In the genomic region with DNA sequence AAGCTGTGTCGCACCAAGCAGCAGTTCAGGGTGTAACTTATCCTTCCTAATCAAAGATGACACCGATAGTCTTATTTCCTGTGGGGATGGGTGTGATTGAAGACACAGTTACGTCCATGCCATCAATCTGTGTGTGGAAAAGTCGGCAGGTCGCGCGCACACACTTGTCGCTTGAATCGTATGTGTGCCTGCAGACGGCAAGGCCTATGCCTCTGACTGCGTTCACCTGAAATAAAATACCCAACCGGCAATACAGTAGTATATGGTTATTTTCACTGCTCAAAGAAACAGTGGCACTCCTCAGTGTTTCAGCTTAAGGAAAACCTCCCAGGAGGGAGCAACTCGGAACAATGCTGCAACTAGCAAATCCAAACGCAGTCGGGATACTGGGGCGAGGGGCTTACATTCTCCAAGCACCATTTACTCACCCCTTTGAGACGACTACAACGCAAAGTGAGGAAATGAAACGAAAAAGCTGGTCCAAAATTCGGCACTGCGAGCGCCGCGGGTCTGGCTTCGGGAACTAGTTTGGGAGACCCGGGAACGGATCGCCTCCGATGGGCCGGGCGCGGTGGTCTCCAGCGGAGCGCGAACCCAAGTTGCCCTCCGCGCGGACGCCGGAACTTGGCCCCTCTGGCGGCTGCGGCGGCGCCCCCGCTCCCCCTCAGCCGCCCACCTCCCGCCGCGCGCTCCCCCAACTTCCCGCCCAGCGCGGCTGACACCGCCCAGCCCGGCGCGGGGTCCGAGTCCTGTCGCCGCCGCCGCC, we compare ENCODE assay signal across 8 cellular contexts. TPM values are rescaled to one million over a fixed set of nuclear protein-coding genes. Genes with fewer than 3 reads are reported as not detected.
DNase-seq lines count a peak whose midpoint lies in the region; ATAC-seq and TF ChIP-seq lines count a peak whose summit lies in the region.

No MANE protein-coding gene starts in this region.

- no peak for TF ChIP-seq CTCF in OCI-LY3 (IDR thresholded peaks at IDR 0.05; ENCODE audit: low read depth, low read length)
- TF ChIP-seq CTCF in omental fat pad (IDR thresholded peaks at IDR 0.05), result no peak

- H3K79me2 ChIP-seq in OCI-LY3 (ENCODE audit: low read length), result peaks cover 53% of the 10 kb centered on the region

- peak overlapping the region; percentile 95 for H3K4me2 ChIP-seq in OCI-LY3 (ENCODE audit: low read length)

- peaks cover 13% of the 10 kb centered on the region; the same call in 1 of the 2 replicates for H3K27me3 ChIP-seq in OCI-LY3 (ENCODE audit: low read depth, low read length)

- peaks cover 48% of the 10 kb centered on the region for H3K4me1 ChIP-seq in OCI-LY3 (ENCODE audit: low read length)

- peak; percentile 24 for ATAC-seq in HG02884 (IDR thresholded peaks at IDR 0.05; ENCODE audit: unreplicated experiment)
- peak; percentile 19 for ATAC-seq in omental fat pad (ENCODE audit: low FRiP score)

- H3K9ac ChIP-seq in OCI-LY3 (ENCODE audit: low read length), result peak overlapping the region; percentile 87

- H4K20me1 ChIP-seq in OCI-LY3 (ENCODE audit: insufficient read depth, low read length), result peaks cover 36% of the 10 kb centered on the region

- peak overlapping the region; percentile 92 for H3K4me3 ChIP-seq in OCI-LY3 (ENCODE audit: low read length)

- peak overlapping the region; percentile 17; the same call in 1 of the 2 replicates for H2AFZ ChIP-seq in OCI-LY3 (ENCODE audit: low read depth, low read length)

- H3K27ac ChIP-seq in OCI-LY3 (ENCODE audit: low read length), result peak overlapping the region; percentile 52

- H3K36me3 ChIP-seq in OCI-LY3 (replicated peaks; ENCODE audit: low read depth, low read length), result no peaks in the 10 kb centered on the region

- no peaks in the 10 kb centered on the region for H3K9me3 ChIP-seq in OCI-LY3 (ENCODE audit: insufficient read depth, low read length)

- DNase-seq in NCI-H345 (lab: John Stamatoyannopoulos, UW), result peak; percentile 36
- no peak for DNase-seq in NCI-H345 treated with DMSO at 0.1 percent for 48 hours (lab: John Stamatoyannopoulos, UW; ENCODE audit: unreplicated experiment)
- peak; percentile 30 for DNase-seq in activated effector memory CD4-positive, alpha-beta T cell treated with Interleukin-2 at 50 U/mL for 16 hours
- peak; percentile 33 for DNase-seq in globus pallidus (ENCODE audit: low spot score)
- DNase-seq in omental fat pad (ENCODE audit: low spot score), result no peak
- no peak for DNase-seq in NCI-H2029 treated with DMSO at 0.1 percent for 48 hours (lab: John Stamatoyannopoulos, UW)

RNA-seq across cellular contexts. Expression of gene PRKD3, which starts 0.7 kb away (rescaled TPM):
- 10 to 100 TPM; 26.4 to 68.3 (median 42.3) TPM for total RNA-seq in omental fat pad

RNA-seq across cellular contexts. Expression of gene QPCT, which starts 20.5 kb away (rescaled TPM):
- 10 to 100 TPM in 1 of 4 donors, 1 to 10 TPM in 3; 1.9 to 10.9 (median 5.3) TPM for total RNA-seq in omental fat pad

Comparison
In these comparisons a context has a peak if more than half of its experiments do, and no peak if none do; other contexts are left out.
1. DNase-seq: peak in NCI-H345 (single experiment), activated effector memory CD4-positive, alpha-beta T cell treated with Interleukin-2 at 50 U/mL for 16 hours (single experiment) and globus pallidus (single experiment); none in NCI-H345 treated with DMSO at 0.1 percent for 48 hours (single experiment), omental fat pad (single experiment) and NCI-H2029 treated with DMSO at 0.1 percent for 48 hours (single experiment).